8 cellular contexts compared by ENCODE assay signal in genomic region chr16:85819245-85819644, GRCh38. TPM values are rescaled to one million over a fixed set of nuclear protein-coding genes. Genes with fewer than 3 reads are reported as not detected.
DNase-seq lines count a peak whose midpoint lies in the region; ATAC-seq and TF ChIP-seq lines count a peak whose summit lies in the region.

No MANE protein-coding gene starts in this region.

- H3F3A ChIP-seq in SU-DHL-6 (ENCODE audit: insufficient read depth) = no peaks in the 10 kb centered on the region

- TF ChIP-seq CTCF in SU-DHL-6 (IDR thresholded peaks at IDR 0.05; ENCODE audit: insufficient read depth, low read length, poor library complexity, severe bottlenecking) (peak; percentile 49), uterus (IDR thresholded peaks at IDR 0.05) (peak; percentile 15 to 48 (median 23))

- no peak for TF ChIP-seq POLR2A in uterus (IDR thresholded peaks at IDR 0.05)

- H3K36me3 ChIP-seq in SU-DHL-6 (ENCODE audit: low read length) (no peaks in the 10 kb centered on the region), uterus (no peaks in the 10 kb centered on the region)

- no peaks in the 10 kb centered on the region for H3K9me2 ChIP-seq in SU-DHL-6 (replicated peaks; ENCODE audit: insufficient read depth, low read length)

- H3K4me3 ChIP-seq in SU-DHL-6 (ENCODE audit: insufficient read depth, low read length, poor library complexity, severe bottlenecking) = no peak overlapping the region
- no peak overlapping the region for H3K4me3 ChIP-seq in uterus

- H4K20me1 ChIP-seq in SU-DHL-6 (ENCODE audit: low read depth, low read length) = no peaks in the 10 kb centered on the region

- no peaks in the 10 kb centered on the region for H3K9me3 Mint-ChIP-seq in activated naive CD4-positive, alpha-beta T cell treated with anti-CD3 and anti-CD28 coated beads, Interleukin-2, amount 50 U/mL, for 72 hours

- no peaks in the 10 kb centered on the region for H3K36me3 Mint-ChIP-seq in activated naive CD4-positive, alpha-beta T cell treated with anti-CD3 and anti-CD28 coated beads, Interleukin-2, amount 50 U/mL, for 72 hours

- DNase-seq in GDM1 (lab: John Stamatoyannopoulos, UW) (peak; percentile 30), M059J (ENCODE audit: low read depth) (peak; percentile 79), Right ventricle myocardium inferior (ENCODE audit: missing footprints) (peak; percentile 78), posterior vena cava (ENCODE audit: low spot score) (peak; percentile 94), uterus (peak; percentile 40 to 42)
- DNase-seq in activated naive CD4-positive, alpha-beta T cell treated with anti-CD3 and anti-CD28 coated beads, Interleukin-2, amount 50 U/mL, for 72 hours (ENCODE audit: low spot score in 2 of 2) = peak; percentile 73 to 91

- H3K27ac ChIP-seq in SU-DHL-6 (ENCODE audit: low read depth, low read length) = no peak overlapping the region
- H3K27ac ChIP-seq in uterus = no peak overlapping the region

- H3K27me3 ChIP-seq in SU-DHL-6 (ENCODE audit: low read length) (no peaks in the 10 kb centered on the region), uterus (no peaks in the 10 kb centered on the region)

- H2AFZ ChIP-seq in SU-DHL-6 (ENCODE audit: low read depth, low read length, severe bottlenecking) = no peak overlapping the region

- peak; percentile 78 to 79 for ATAC-seq in activated naive CD4-positive, alpha-beta T cell treated with anti-CD3 and anti-CD28 coated beads, Interleukin-2, amount 50 U/mL, for 72 hours
- peak; percentile 60 for ATAC-seq in Right ventricle myocardium inferior
- ATAC-seq in GM21723 (IDR thresholded peaks at IDR 0.05; ENCODE audit: unreplicated experiment) = no peak

- no peak overlapping the region for H3K27ac Mint-ChIP-seq in activated naive CD4-positive, alpha-beta T cell treated with anti-CD3 and anti-CD28 coated beads, Interleukin-2, amount 50 U/mL, for 72 hours

- no peak overlapping the region for H3K9ac ChIP-seq in SU-DHL-6 (ENCODE audit: low read length)

- H3K4me1 ChIP-seq in uterus = no peaks in the 10 kb centered on the region

- no peaks in the 10 kb centered on the region for H3K79me2 ChIP-seq in SU-DHL-6 (ENCODE audit: insufficient read depth, low read length)

- H3K9me3 ChIP-seq in SU-DHL-6 (ENCODE audit: insufficient read depth, low read length) (no peaks in the 10 kb centered on the region), uterus (no peaks in the 10 kb centered on the region)

- H3K4me2 ChIP-seq in SU-DHL-6 (ENCODE audit: low read depth, low read length, poor library complexity, severe bottlenecking) = no peak overlapping the region

- intact Hi-C loops in Right ventricle myocardium inferior (cut with DNase I) = no loop called here
- intact Hi-C loops in posterior vena cava (cut with DNase I) = loop anchor here in 1 of 2 donors (1.0 kb wide), 1 partner anchor 197 kb away; no protein-coding TSS in a partner anchor
- intact Hi-C loops in uterus (cut with DNase I; ENCODE audit: low total_unique reads) = no loop called here

RNA-seq across cellular contexts. Expression of gene COX4I1, which starts 19.8 kb away (rescaled TPM):
- 473 and 552 TPM in 2 replicates for total RNA-seq in M059J (2014; rRNA removed; shearing (Covaris generic))
- total RNA-seq in activated naive CD4-positive, alpha-beta T cell treated with anti-CD3 and anti-CD28 coated beads, Interleukin-2, amount 50 U/mL, for 72 hours = 100 to 1,000 TPM; 397 to 558 TPM
- total RNA-seq in Right ventricle myocardium inferior (2,129 TPM), posterior vena cava (100 to 1,000 TPM; 273 to 322 TPM), uterus (100 to 1,000 TPM; 199 to 836 (median 287) TPM)

RNA-seq across cellular contexts. Expression of gene EMC8, which starts 19.9 kb away (rescaled TPM):
- total RNA-seq in M059J (2014; rRNA removed; shearing (Covaris generic)) = 58.2 and 59.0 TPM in 2 replicates
- 10 to 100 TPM; 31.0 to 38.6 TPM for total RNA-seq in activated naive CD4-positive, alpha-beta T cell treated with anti-CD3 and anti-CD28 coated beads, Interleukin-2, amount 50 U/mL, for 72 hours
- total RNA-seq in Right ventricle myocardium inferior (25.8 TPM), posterior vena cava (10 to 100 TPM; 17.4 to 19.4 TPM), uterus (10 to 100 TPM; 11.8 to 26.6 (median 16.7) TPM)

Comparison
In these comparisons a context has a peak if more than half of its experiments do, and no peak if none do; other contexts are left out.
1. DNase-seq: peak in every context shown above with its lines; median percentile 94 in posterior vena cava; 82 in activated naive CD4-positive, alpha-beta T cell treated with anti-CD3 and anti-CD28 coated beads, Interleukin-2, amount 50 U/mL, for 72 hours; 79 in M059J; 78 in Right ventricle myocardium inferior; 41 in uterus; 30 in GDM1.